8 cellular contexts compared by ENCODE assay signal in genomic region chr20:32482251-32483220, GRCh38.
DNase-seq lines count a peak whose midpoint lies in the region; ATAC-seq, FAIRE-seq and TF ChIP-seq lines count a peak whose summit lies in the region.

No MANE protein-coding gene starts in this region.

- CTCF ChIA-PET in activated CD4-positive, alpha-beta T cell treated with anti-CD3 and anti-CD28 coated beads for 36 hours (lab: Charles Lee) = interaction anchor here (1.4 kb wide), 1 partner anchor 24 kb away, joined by 3 read pairs; no protein-coding TSS in a partner anchor

- H3K4me1 ChIP-seq in SJCRH30 = no peaks in the 10 kb centered on the region; the same call in 1 of the 2 replicates
- H3K4me1 ChIP-seq in keratinocyte (ENCODE audit: control insufficient read depth, extremely low read depth, insufficient read depth, low read length) = no peaks in the 10 kb centered on the region

- no peaks in the 10 kb centered on the region for H3K36me3 ChIP-seq in SJCRH30
- H3K36me3 ChIP-seq in keratinocyte (ENCODE audit: control insufficient read depth in 2 of 2, extremely low read depth in 1 of 2, insufficient read depth in 2 of 2, low read length in 2 of 2) = no peaks in the 10 kb centered on the region

- POLR2A ChIA-PET in activated CD4-positive, alpha-beta T cell treated with anti-CD3 and anti-CD28 coated beads for 36 hours (lab: Charles Lee) = no interaction called here

- dilution Hi-C loops in keratinocyte (cut with MboI; ENCODE audit: extremely low pct_ligation_motif_present, low sequenced_read_pairs) = no loop called here

- H3K27ac ChIP-seq in SJCRH30 (no peak overlapping the region), keratinocyte (ENCODE audit: control insufficient read depth, insufficient read depth, low read length) (no peak overlapping the region)

- FAIRE-seq in keratinocyte (lab: Jason Lieb, UNC) = no peak

- H3K9me3 ChIP-seq in SJCRH30 (replicated peaks) (no peaks in the 10 kb centered on the region), keratinocyte (ENCODE audit: control insufficient read depth, low read depth, low read length) (no peaks in the 10 kb centered on the region)

- H3K27me3 ChIP-seq in SJCRH30 (peaks cover 33% of the 10 kb centered on the region), keratinocyte (ENCODE audit: control insufficient read depth, extremely low read depth, insufficient read depth, low read length) (peaks cover 36% of the 10 kb centered on the region)

- H3K4me3 Mint-ChIP-seq in activated CD4-positive, alpha-beta T cell treated with anti-CD3 and anti-CD28 coated beads for 36 hours = peak overlapping the region; percentile 80

- H3K27ac Mint-ChIP-seq in activated CD4-positive, alpha-beta T cell treated with anti-CD3 and anti-CD28 coated beads for 36 hours = no peak overlapping the region

- no peak overlapping the region for H2AFZ ChIP-seq in keratinocyte (ENCODE audit: control insufficient read depth, low read length)

- H3K36me3 Mint-ChIP-seq in activated CD4-positive, alpha-beta T cell treated with anti-CD3 and anti-CD28 coated beads for 36 hours (ENCODE audit: low read depth) = peaks cover 3% of the 10 kb centered on the region

- H4K20me1 ChIP-seq in keratinocyte (ENCODE audit: control insufficient read depth, extremely low read depth, insufficient read depth, low read length) = no peaks in the 10 kb centered on the region

- peaks cover 45% of the 10 kb centered on the region for H3K4me1 Mint-ChIP-seq in activated CD4-positive, alpha-beta T cell treated with anti-CD3 and anti-CD28 coated beads for 36 hours

- H3K4me3 ChIP-seq in SJCRH30 (peak overlapping the region; percentile 60), keratinocyte (ENCODE audit: control insufficient read depth in 2 of 3, extremely low read depth in 1 of 3, insufficient read depth in 2 of 3, low read depth in 1 of 3, low read length in 3 of 3) (peak overlapping the region; percentile 34 to 55 (median 51))

- TF ChIP-seq CTCF in keratinocyte (optimal IDR thresholded peaks at IDR 0.05 in 1 of 3, IDR thresholded peaks at IDR 0.05 in 1 of 3, conservative IDR thresholded peaks at IDR 0.05 in 1 of 3; ENCODE audit: extremely low read depth in 1 of 3, insufficient read depth in 2 of 3, low read length in 3 of 3) = no peak

- peaks cover 2% of the 10 kb centered on the region for H3K9me3 Mint-ChIP-seq in activated CD4-positive, alpha-beta T cell treated with anti-CD3 and anti-CD28 coated beads for 36 hours (ENCODE audit: low read depth)

- no peaks in the 10 kb centered on the region for H3K27me3 Mint-ChIP-seq in activated CD4-positive, alpha-beta T cell treated with anti-CD3 and anti-CD28 coated beads for 36 hours

- H3K9ac ChIP-seq in keratinocyte (ENCODE audit: control insufficient read depth, extremely low read depth, insufficient read depth, low read length) = no peak overlapping the region

- H3K9me1 ChIP-seq in keratinocyte (ENCODE audit: control insufficient read depth, extremely low read depth, insufficient read depth, low read length) = no peaks in the 10 kb centered on the region

- intact Hi-C loops in activated CD4-positive, alpha-beta T cell treated with anti-CD3 and anti-CD28 coated beads for 36 hours (cut with DNase I, micrococcal nuclease) = loop anchor here (1.0 to 10.0 kb wide), 2 partner anchors 275 to 278 kb away; partner anchors contain the start of genes PLAGL2 (in 2 of the 2) and POFUT1 (in 2 of the 2)

- peak overlapping the region; percentile 67 for H3K4me2 ChIP-seq in keratinocyte (ENCODE audit: control insufficient read depth, extremely low read depth, insufficient read depth, low read depth, low read length)

- no peaks in the 10 kb centered on the region for H3K79me2 ChIP-seq in keratinocyte (ENCODE audit: control insufficient read depth, insufficient read depth, low read length)

- peak; percentile 57 for DNase-seq in activated CD4-positive, alpha-beta T cell treated with anti-CD3 and anti-CD28 coated beads for 36 hours
- no peak for DNase-seq in activated CD4-positive, alpha-beta T cell treated with anti-CD3 and anti-CD28 coated beads for 1 hour
- DNase-seq in SJCRH30 (peak in 1 of 2 experiments; percentile 48), T47D (ENCODE audit: low read depth in 1 of 2, low spot score in 1 of 2) (peak; percentile 44 to 66), keratinocyte (ENCODE audit: low read depth, low spot score) (no peak), NCI-H524 treated with DMSO at 0.1 percent for 48 hours (lab: John Stamatoyannopoulos, UW) (no peak)
- peak; percentile 27 for DNase-seq in stimulated activated CD4-positive, alpha-beta T cell treated with anti-CD3 and anti-CD28 coated beads, Interleukin-4, amount 100 ng/mL, for 24 hours

- in situ Hi-C loops in T47D (cut with HindIII; ENCODE audit: low pct_unique_long_range_greater_than_20kb, low sequenced_read_pairs) = no loop called here

- ATAC-seq in activated CD4-positive, alpha-beta T cell treated with anti-CD3 and anti-CD28 coated beads for 36 hours = peak; percentile 20
- ATAC-seq in HG02981 (IDR thresholded peaks at IDR 0.05; ENCODE audit: unreplicated experiment) = no peak

Comparison
In these comparisons a context has a peak if more than half of its experiments do, and no peak if none do; other contexts are left out.
1. DNase-seq: peak in activated CD4-positive, alpha-beta T cell treated with anti-CD3 and anti-CD28 coated beads for 36 hours (single experiment), T47D (2 of 2) and stimulated activated CD4-positive, alpha-beta T cell treated with anti-CD3 and anti-CD28 coated beads, Interleukin-4, amount 100 ng/mL, for 24 hours (single experiment); none in activated CD4-positive, alpha-beta T cell treated with anti-CD3 and anti-CD28 coated beads for 1 hour (single experiment), keratinocyte (single experiment) and NCI-H524 treated with DMSO at 0.1 percent for 48 hours (single experiment).